In genomic region chrX:25523574-25523973, GRCh38 we compare ENCODE assay signal across 9 cellular contexts.
DNase-seq lines count a peak whose midpoint lies in the region; ATAC-seq and TF ChIP-seq lines count a peak whose summit lies in the region.
"Had no signal": no experiment of that assay in that cellular context is flagged by ENCODE, and none has a peak within 500 bp of the region (broad histone marks: within the 10 kb centered on the region; RNA-seq: fewer than 3 reads in every experiment).

No MANE protein-coding gene starts in this region.

- no peak overlapping the region for H3K27ac ChIP-seq in tibial nerve
- H3K27ac ChIP-seq: skin epidermis had no signal

- no peak for TF ChIP-seq EP300 in tibial nerve (IDR thresholded peaks at IDR 0.05)

- no peaks in the 10 kb centered on the region for H3K27me3 ChIP-seq in tibial nerve

- WGBS in tibial nerve, 2 donors = 6 to 7% methylated on average over 5 of the region's 5 CpGs

- DNase-seq in 8988T (peak; percentile 23), GM19238 (ENCODE audit: insufficient read length, low spot score) (peak; percentile 0), NCI-H748 treated with DMSO at 0.1 percent for 48 hours (lab: John Stamatoyannopoulos, UW) (peak; percentile 26), erythroblast (lab: John Stamatoyannopoulos, UW) (peak; percentile 0 to 12), retinal pigment epithelial cell (ENCODE audit: low read depth) (no peak), tibial nerve (ENCODE audit: low spot score in 2 of 2) (no peak)
- no peak for DNase-seq in activated CD8-positive, alpha-beta memory T cell treated with anti-CD3 and anti-CD28 coated beads, Interleukin-2, amount 50 U/mL, for 4 hours

- H3K4me3 ChIP-seq in retinal pigment epithelial cell (ENCODE audit: low read length) = no peak overlapping the region
- H3K4me3 ChIP-seq in tibial nerve = no peak overlapping the region
- H3K4me3 ChIP-seq: skin epidermis had no signal

- TF ChIP-seq CTCF in retinal pigment epithelial cell (conservative IDR thresholded peaks at IDR 0.05; ENCODE audit: low read depth, low read length) = peak; percentile 56
- TF ChIP-seq CTCF in tibial nerve (IDR thresholded peaks at IDR 0.05) = peak in 2 of 5 experiments; percentile 15 to 21

- H3K9me3 ChIP-seq in tibial nerve = no peaks in the 10 kb centered on the region

- no peak for TF ChIP-seq POLR2A in erythroblast (IDR thresholded peaks at IDR 0.05; ENCODE audit: low read length)
- TF ChIP-seq POLR2A in tibial nerve (IDR thresholded peaks at IDR 0.05) = no peak

- H3K4me1 ChIP-seq in tibial nerve = no peaks in the 10 kb centered on the region

- H3K36me3 ChIP-seq in tibial nerve = no peaks in the 10 kb centered on the region

- no peak for ATAC-seq in HG03139 (IDR thresholded peaks at IDR 0.05; ENCODE audit: unreplicated experiment)

Comparison
In these comparisons a context has a peak if more than half of its experiments do, and no peak if none do; other contexts are left out.
1. DNase-seq: peak in 8988T (single experiment), GM19238 (single experiment), NCI-H748 treated with DMSO at 0.1 percent for 48 hours (single experiment) and erythroblast (2 of 2); none in retinal pigment epithelial cell (single experiment), activated CD8-positive, alpha-beta memory T cell treated with anti-CD3 and anti-CD28 coated beads, Interleukin-2, amount 50 U/mL, for 4 hours (single experiment) and tibial nerve (0 of 2).